13 cellular contexts compared by ENCODE assay signal in the genomic region with DNA sequence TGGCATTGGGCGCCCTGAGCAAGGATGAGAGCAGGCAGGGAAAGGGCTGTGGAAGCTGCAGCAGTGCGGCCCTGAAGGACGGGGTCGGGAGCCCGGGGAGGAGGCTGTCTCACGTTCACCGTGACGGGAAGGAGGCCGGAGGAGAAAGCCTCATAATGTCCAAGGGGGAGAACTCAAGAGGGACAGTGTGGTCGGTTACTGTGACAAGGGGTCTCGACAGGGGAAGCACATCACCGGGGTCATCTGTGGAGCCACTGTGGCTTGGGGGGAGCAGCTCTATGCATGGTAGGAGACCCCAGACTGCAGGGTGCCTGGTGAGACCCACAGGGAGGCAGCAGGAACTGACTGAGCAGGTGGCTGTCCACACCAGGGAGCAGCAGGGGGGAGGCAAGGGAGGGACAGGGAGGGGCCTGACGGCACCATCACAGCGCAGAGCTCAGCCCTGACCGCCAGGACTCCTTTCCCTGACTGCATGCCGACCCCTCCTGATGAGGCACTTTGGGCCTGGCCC.
A peak's percentile ranks its signal among the peaks of the same experiment; 100 is the strongest.
DNase-seq lines count a peak whose midpoint lies in the region; ATAC-seq lines count a peak whose summit lies in the region.
"Had no signal": no experiment of that assay in that cellular context is flagged by ENCODE, and none has a peak within 500 bp of the region (broad histone marks: within the 10 kb centered on the region; RNA-seq: fewer than 3 reads in every experiment).

No MANE protein-coding gene starts in this region.

- H3K9me3 Mint-ChIP-seq in stimulated activated naive CD8-positive, alpha-beta T cell treated with anti-CD3 and anti-CD28 coated beads, Interleukin-15, Interleukin-2, amounts not matched to agents 100 ng/mL and 50 ng/mL, for 24 hours = no peaks in the 10 kb centered on the region
- no peaks in the 10 kb centered on the region for H3K9me3 Mint-ChIP-seq in stimulated activated naive CD8-positive, alpha-beta T cell treated with anti-CD3 and anti-CD28 coated beads, Interleukin-15, amount 100 ng/mL, for 72 hours

- peak overlapping the region; percentile 82 for H3K27ac Mint-ChIP-seq in stimulated activated naive CD8-positive, alpha-beta T cell treated with anti-CD3 and anti-CD28 coated beads, Interleukin-15, Interleukin-2, amounts not matched to agents 100 ng/mL and 50 ng/mL, for 24 hours
- H3K27ac Mint-ChIP-seq in stimulated activated naive CD8-positive, alpha-beta T cell treated with anti-CD3 and anti-CD28 coated beads, Interleukin-15, amount 100 ng/mL, for 72 hours = peak overlapping the region in 1 of 2 donors; percentile 94

- DNase-seq in stimulated activated naive CD8-positive, alpha-beta T cell treated with anti-CD3 and anti-CD28 coated beads, Interleukin-15, amount 100 ng/mL, for 72 hours = no peak
- DNase-seq in SK-N-DZ (ENCODE audit: low spot score) = peak; percentile 62
- DNase-seq in left kidney (ENCODE audit: low read depth, low spot score) = peak; percentile 64
- DNase-seq: erythroblast, Kasumi-1, kidney glomerular epithelial cell, NCI-H187 treated with DMSO at 0.1 percent for 48 hours, tibial artery had no signal

- H3K4me3 Mint-ChIP-seq in stimulated activated naive CD8-positive, alpha-beta T cell treated with anti-CD3 and anti-CD28 coated beads, Interleukin-15, Interleukin-2, amounts not matched to agents 100 ng/mL and 50 ng/mL, for 24 hours = no peak overlapping the region
- no peak overlapping the region for H3K4me3 Mint-ChIP-seq in stimulated activated naive CD8-positive, alpha-beta T cell treated with anti-CD3 and anti-CD28 coated beads, Interleukin-15, amount 100 ng/mL, for 72 hours

- H3K27me3 Mint-ChIP-seq in stimulated activated naive CD8-positive, alpha-beta T cell treated with anti-CD3 and anti-CD28 coated beads, Interleukin-15, Interleukin-2, amounts not matched to agents 100 ng/mL and 50 ng/mL, for 24 hours = no peaks in the 10 kb centered on the region
- H3K27me3 Mint-ChIP-seq in stimulated activated naive CD8-positive, alpha-beta T cell treated with anti-CD3 and anti-CD28 coated beads, Interleukin-15, amount 100 ng/mL, for 72 hours = no peaks in the 10 kb centered on the region

- peaks cover 23% of the 10 kb centered on the region for H3K4me1 Mint-ChIP-seq in stimulated activated naive CD8-positive, alpha-beta T cell treated with anti-CD3 and anti-CD28 coated beads, Interleukin-15, Interleukin-2, amounts not matched to agents 100 ng/mL and 50 ng/mL, for 24 hours (ENCODE audit: low read depth)
- H3K4me1 Mint-ChIP-seq in stimulated activated naive CD8-positive, alpha-beta T cell treated with anti-CD3 and anti-CD28 coated beads, Interleukin-15, amount 100 ng/mL, for 72 hours = peaks cover 46% of the 10 kb centered on the region

- ATAC-seq in stimulated activated naive CD8-positive, alpha-beta T cell treated with anti-CD3 and anti-CD28 coated beads, Interleukin-15, amount 100 ng/mL, for 72 hours = no peak
- ATAC-seq in GM21723 (IDR thresholded peaks at IDR 0.05; ENCODE audit: unreplicated experiment) = no peak
- no peak for ATAC-seq in HG03354 (IDR thresholded peaks at IDR 0.05; ENCODE audit: poor library complexity, severe bottlenecking, unreplicated experiment)
- no peak for ATAC-seq in HG03457 (IDR thresholded peaks at IDR 0.05; ENCODE audit: unreplicated experiment)
- ATAC-seq: heart left ventricle had no signal

- H3K36me3 Mint-ChIP-seq in stimulated activated naive CD8-positive, alpha-beta T cell treated with anti-CD3 and anti-CD28 coated beads, Interleukin-15, Interleukin-2, amounts not matched to agents 100 ng/mL and 50 ng/mL, for 24 hours (ENCODE audit: low read depth) = no peaks in the 10 kb centered on the region

Comparison
In these comparisons a context has a peak if more than half of its experiments do, and no peak if none do; other contexts are left out.
1. DNase-seq: peak in SK-N-DZ (single experiment) and left kidney (single experiment); none in stimulated activated naive CD8-positive, alpha-beta T cell treated with anti-CD3 and anti-CD28 coated beads, Interleukin-15, amount 100 ng/mL, for 72 hours (0 of 2).